15 cellular contexts compared by ENCODE assay signal in genomic region chr6:101847690-101848089, GRCh38.
DNase-seq lines count a peak whose midpoint lies in the region; ATAC-seq and TF ChIP-seq lines count a peak whose summit lies in the region.
"Had no signal": no experiment of that assay in that cellular context is flagged by ENCODE, and none has a peak within 500 bp of the region (broad histone marks: within the 10 kb centered on the region; RNA-seq: fewer than 3 reads in every experiment).

No MANE protein-coding gene starts in this region.

- H3K14ac ChIP-seq in neuronal stem cell (ENCODE audit: low read length) = no peak overlapping the region

- DNase-seq in endodermal cell = peak; percentile 58
- DNase-seq in neuronal stem cell (ENCODE audit: low spot score) = no peak
- DNase-seq in activated CD4-positive, alpha-beta memory T cell treated with anti-CD3 and anti-CD28 coated beads for 36 hours = no peak
- no peak for DNase-seq in left ventricle myocardium superior
- DNase-seq in NCI-H226 = no peak
- DNase-seq: ACHN, C1 segment of cervical spinal cord, GOT3, NCI-H1417 treated with DMSO at 0.1 percent for 48 hours, NCI-H187 treated with DMSO at 0.1 percent for 48 hours, NCI-H2227 treated with DMSO at 0.1 percent for 48 hours, NCI-H524, PC-9 had no signal

- H2AFZ ChIP-seq in neuronal stem cell (ENCODE audit: low read length) = peak overlapping the region; percentile 18
- H2AFZ ChIP-seq: PC-9 had no signal

- H2AK5ac ChIP-seq in neuronal stem cell (ENCODE audit: low read depth, low read length) = no peak overlapping the region

- H3K27me3 ChIP-seq in HUES6 (ENCODE audit: control insufficient read depth, insufficient read depth, low read length) (no peaks in the 10 kb centered on the region), endodermal cell (ENCODE audit: control insufficient read depth, insufficient read depth, low read length, poor library complexity, severe bottlenecking) (no peaks in the 10 kb centered on the region), iPS-18a (ENCODE audit: control insufficient read depth, insufficient read depth, low read length) (no peaks in the 10 kb centered on the region), neuronal stem cell (ENCODE audit: control insufficient read depth in 3 of 3, insufficient read depth in 3 of 3, low read depth in 1 of 3, low read length in 3 of 3) (no peaks in the 10 kb centered on the region)

- H3K9ac ChIP-seq in HUES6 (ENCODE audit: low read length) = no peak overlapping the region
- no peak overlapping the region for H3K9ac ChIP-seq in endodermal cell (ENCODE audit: extremely low read depth, low read length, poor library complexity, severe bottlenecking)
- H3K9ac ChIP-seq in iPS-18a (ENCODE audit: low read length) = peak overlapping the region; percentile 15
- no peak overlapping the region for H3K9ac ChIP-seq in neuronal stem cell (ENCODE audit: low read depth, low read length, poor library complexity)

- no peaks in the 10 kb centered on the region for H3K79me1 ChIP-seq in neuronal stem cell (ENCODE audit: low read depth, low read length)

- H2BK15ac ChIP-seq in neuronal stem cell (ENCODE audit: low read length) = no peak overlapping the region

- no peak for ATAC-seq in left ventricle myocardium superior

- no peak overlapping the region for H4K91ac ChIP-seq in neuronal stem cell (ENCODE audit: low read depth, low read length, poor library complexity)

- no peak overlapping the region for H3K4me2 ChIP-seq in neuronal stem cell (ENCODE audit: insufficient read depth, low read length, poor library complexity, severe bottlenecking)
- H3K4me2 ChIP-seq: PC-9 had no signal

- H3K36me3 ChIP-seq in HUES6 (ENCODE audit: control insufficient read depth, insufficient read depth, low read length) (no peaks in the 10 kb centered on the region), endodermal cell (ENCODE audit: control insufficient read depth, insufficient read depth, low read length) (no peaks in the 10 kb centered on the region), iPS-18a (ENCODE audit: control insufficient read depth, low read depth, low read length) (no peaks in the 10 kb centered on the region), neuronal stem cell (replicated peaks in 1 of 2; ENCODE audit: control insufficient read depth in 2 of 2, insufficient read depth in 2 of 2, low read length in 2 of 2) (no peaks in the 10 kb centered on the region)

- POLR2A ChIA-PET in activated CD4-positive, alpha-beta memory T cell treated with anti-CD3 and anti-CD28 coated beads for 36 hours (lab: Charles Lee) = no interaction called here

- peak overlapping the region; percentile 69 for H3K27ac Mint-ChIP-seq in endodermal cell
- H3K27ac Mint-ChIP-seq in activated CD4-positive, alpha-beta memory T cell treated with anti-CD3 and anti-CD28 coated beads for 36 hours = no peak overlapping the region

- H3K4ac ChIP-seq in neuronal stem cell (ENCODE audit: low read length) = no peak overlapping the region

- no peaks in the 10 kb centered on the region for H3K9me3 ChIP-seq in HUES6 (ENCODE audit: control insufficient read depth, insufficient read depth, low read depth, low read length)
- H3K9me3 ChIP-seq in endodermal cell (ENCODE audit: control insufficient read depth, low read length) = no peaks in the 10 kb centered on the region
- H3K9me3 ChIP-seq in iPS-18a (ENCODE audit: control insufficient read depth, low read depth, low read length) = no peaks in the 10 kb centered on the region
- no peaks in the 10 kb centered on the region for H3K9me3 ChIP-seq in neuronal stem cell (replicated peaks in 1 of 2; ENCODE audit: control insufficient read depth in 2 of 2, insufficient read depth in 1 of 2, low read depth in 1 of 2, low read length in 2 of 2)

- H3K18ac ChIP-seq in neuronal stem cell (ENCODE audit: low read length) = no peak overlapping the region

- H4K8ac ChIP-seq in neuronal stem cell (ENCODE audit: low read depth, low read length) = no peak overlapping the region

- WGBS in endodermal cell (ENCODE audit: insufficient coverage in 1 of 2, insufficient read length in 1 of 2), 2 experiments = 31 to 49% methylated on average over 2 to 3 of the region's 3 CpGs
- no CpG with 5 or more reads among the region's 3 CpGs for WGBS in neuronal stem cell (ENCODE audit: extremely low coverage in 2 of 2, insufficient read length in 2 of 2, insufficient replicate concordance in 1 of 2), 2 donors

- H3K4me3 Mint-ChIP-seq in endodermal cell = no peak overlapping the region
- no peak overlapping the region for H3K4me3 Mint-ChIP-seq in activated CD4-positive, alpha-beta memory T cell treated with anti-CD3 and anti-CD28 coated beads for 36 hours

- no peak overlapping the region for H2BK120ac ChIP-seq in neuronal stem cell (ENCODE audit: low read depth, low read length)

- CTCF ChIA-PET in activated CD4-positive, alpha-beta memory T cell treated with anti-CD3 and anti-CD28 coated beads for 36 hours (lab: Charles Lee) = no interaction called here

- H3K4me3 ChIP-seq in HUES6 (ENCODE audit: low read depth, low read length) (peak overlapping the region; percentile 21; the same call in 1 of the 2 replicates), endodermal cell (ENCODE audit: low read length) (no peak overlapping the region), iPS-18a (ENCODE audit: low read length) (no peak overlapping the region), neuronal stem cell (ENCODE audit: low read length in 2 of 2) (no peak overlapping the region)
- H3K4me3 ChIP-seq: PC-9 had no signal

- H3K36me3 Mint-ChIP-seq in endodermal cell (ENCODE audit: low read depth) = no peaks in the 10 kb centered on the region
- no peaks in the 10 kb centered on the region for H3K36me3 Mint-ChIP-seq in activated CD4-positive, alpha-beta memory T cell treated with anti-CD3 and anti-CD28 coated beads for 36 hours

- no peaks in the 10 kb centered on the region for H3K9me3 Mint-ChIP-seq in endodermal cell
- peaks cover 2% of the 10 kb centered on the region for H3K9me3 Mint-ChIP-seq in activated CD4-positive, alpha-beta memory T cell treated with anti-CD3 and anti-CD28 coated beads for 36 hours

- intact Hi-C loops in activated CD4-positive, alpha-beta memory T cell treated with anti-CD3 and anti-CD28 coated beads for 36 hours (cut with micrococcal nuclease) = no loop called here
- intact Hi-C loops in left ventricle myocardium superior (cut with micrococcal nuclease) = no loop called here

- H3K4me1 Mint-ChIP-seq in endodermal cell = peaks cover 18% of the 10 kb centered on the region
- H3K4me1 Mint-ChIP-seq in activated CD4-positive, alpha-beta memory T cell treated with anti-CD3 and anti-CD28 coated beads for 36 hours (ENCODE audit: low read depth) = no peaks in the 10 kb centered on the region

- H3K23ac ChIP-seq in neuronal stem cell (ENCODE audit: low read depth, low read length, poor library complexity) = no peak overlapping the region

- TF ChIP-seq CTCF in endodermal cell (conservative IDR thresholded peaks at IDR 0.05) = peak; percentile 47

- no peak overlapping the region for H2BK12ac ChIP-seq in neuronal stem cell (ENCODE audit: low read length)

- peaks cover 28% of the 10 kb centered on the region for H3K4me1 ChIP-seq in HUES6 (ENCODE audit: control insufficient read depth, insufficient read depth, low read length)
- H3K4me1 ChIP-seq in endodermal cell (ENCODE audit: control insufficient read depth, insufficient read depth, low read length) = no peaks in the 10 kb centered on the region
- peaks cover 33% of the 10 kb centered on the region for H3K4me1 ChIP-seq in iPS-18a (ENCODE audit: control insufficient read depth, low read depth, low read length)
- H3K4me1 ChIP-seq in neuronal stem cell (ENCODE audit: control insufficient read depth in 2 of 2, insufficient read depth in 1 of 2, low read depth in 1 of 2, low read length in 2 of 2) = peaks cover 0 to 2% of the 10 kb centered on the region in 2 donors

- no peak overlapping the region for H2BK5ac ChIP-seq in neuronal stem cell (ENCODE audit: low read length)

- no peaks in the 10 kb centered on the region for H3K27me3 Mint-ChIP-seq in endodermal cell (ENCODE audit: insufficient read depth)
- H3K27me3 Mint-ChIP-seq in activated CD4-positive, alpha-beta memory T cell treated with anti-CD3 and anti-CD28 coated beads for 36 hours = no peaks in the 10 kb centered on the region

- peak overlapping the region; percentile 51; the same call in 1 of the 2 replicates for H3K27ac ChIP-seq in HUES6 (ENCODE audit: low read depth, low read length)
- no peak overlapping the region for H3K27ac ChIP-seq in endodermal cell (ENCODE audit: low read depth, low read length)
- H3K27ac ChIP-seq in iPS-18a (ENCODE audit: low read length) = peak overlapping the region; percentile 3
- H3K27ac ChIP-seq in neuronal stem cell (replicated peaks; ENCODE audit: low read length) = no peak overlapping the region
- H3K27ac ChIP-seq: PC-9 had no signal

Comparison
In these comparisons a context has a peak if more than half of its experiments do, and no peak if none do; other contexts are left out.
1. H3K27ac ChIP-seq: peak in HUES6 (single experiment) and iPS-18a (single experiment); none in endodermal cell (single experiment) and neuronal stem cell (single experiment).